25 cellular contexts compared by ENCODE assay signal in genomic region chr14:99644035-99644587, GRCh38. TPM values are rescaled to one million over a fixed set of nuclear protein-coding genes. Genes with fewer than 3 reads are reported as not detected.
DNase-seq lines count a peak whose midpoint lies in the region; ATAC-seq and TF ChIP-seq lines count a peak whose summit lies in the region.
"Had no signal": no experiment of that assay in that cellular context is flagged by ENCODE, and none has a peak within 500 bp of the region (broad histone marks: within the 10 kb centered on the region; RNA-seq: fewer than 3 reads in every experiment).

No MANE protein-coding gene starts in this region.

- H3K4me1 Mint-ChIP-seq in GM23338, result peaks cover 8% of the 10 kb centered on the region
- peaks cover 6% of the 10 kb centered on the region for H3K4me1 Mint-ChIP-seq in T-helper 17 cell
- peaks cover 3% of the 10 kb centered on the region for H3K4me1 Mint-ChIP-seq in osteocyte (ENCODE audit: unreplicated experiment)
- H3K4me1 Mint-ChIP-seq: activated naive CD4-positive, alpha-beta T cell treated with anti-CD3 and anti-CD28 coated beads, Interleukin-2, amount 50 U/mL, for 24 hours had no signal

- no peaks in the 10 kb centered on the region for H3K36me3 Mint-ChIP-seq in GM23338 (ENCODE audit: low read depth)
- peaks cover 3% of the 10 kb centered on the region for H3K36me3 Mint-ChIP-seq in T-helper 17 cell (ENCODE audit: low read depth)
- H3K36me3 Mint-ChIP-seq in osteocyte (ENCODE audit: unreplicated experiment), result no peaks in the 10 kb centered on the region
- H3K36me3 Mint-ChIP-seq: activated naive CD4-positive, alpha-beta T cell treated with anti-CD3 and anti-CD28 coated beads, Interleukin-2, amount 50 U/mL, for 24 hours; stimulated activated naive B cell treated with anti-CD40 and anti-IgM and Interleukin-4, amounts not matched to agents 10 μg/mL and 1 μg/mL and 100 μg/mL, for 72 hours had no signal

- H3K4me1 ChIP-seq in GM23338 (ENCODE audit: insufficient read depth) (peaks cover 3% of the 10 kb centered on the region; the same call in 1 of the 2 replicates), iPS-18a (ENCODE audit: control insufficient read depth, low read depth, low read length) (peaks cover 3% of the 10 kb centered on the region)
- H3K4me1 ChIP-seq: ascending aorta, HAP-1, prostate gland had no signal

- H3F3A ChIP-seq in GM23338 (replicated peaks; ENCODE audit: low read depth), result 0 out of 2 replicates have a peak, but pooled peaks cover 3% of the 10 kb centered on the region

- no peak for DNase-seq in GM23338 (ENCODE audit: low spot score)
- no peak for DNase-seq in T-helper 17 cell
- no peak for DNase-seq in osteocyte (ENCODE audit: extremely low spot score, unreplicated experiment)
- no peak for DNase-seq in NCI-H1694 (lab: John Stamatoyannopoulos, UW)
- DNase-seq in NCI-H2029 treated with DMSO at 0.1 percent for 48 hours (lab: John Stamatoyannopoulos, UW), result no peak
- DNase-seq: activated CD4-positive, alpha-beta memory T cell treated with anti-CD3 and anti-CD28 coated beads, Interleukin-2, amount 10 ng/mL, durations not matched to agents 7 days and 5 days; activated CD4-positive, alpha-beta T cell treated with anti-CD3 and anti-CD28 coated beads for 1 hour; activated CD8-positive, alpha-beta memory T cell treated with anti-CD3 and anti-CD28 coated beads, Interleukin-2, amount 50 U/mL, for 48 hours; caudate nucleus; hippocampal formation; NCI-H1417 treated with DMSO at 0.1 percent for 48 hours; NCI-H2107; NCI-H82; RPMI8226; stimulated activated CD4-positive, alpha-beta T cell treated with anti-CD3 and anti-CD28 coated beads, Interleukin-4, amount 100 ng/mL, for 4 hours; stimulated activated naive B cell treated with anti-CD40 and anti-IgM and Interleukin-4, amounts not matched to agents 10 μg/mL and 1 μg/mL and 100 μg/mL, for 72 hours had no signal

- H3K27ac Mint-ChIP-seq in GM23338 (no peak overlapping the region), T-helper 17 cell (no peak overlapping the region), osteocyte (ENCODE audit: unreplicated experiment) (no peak overlapping the region)
- H3K27ac Mint-ChIP-seq: activated CD4-positive, alpha-beta memory T cell treated with anti-CD3 and anti-CD28 coated beads, Interleukin-2, amount 10 ng/mL, durations not matched to agents 7 days and 5 days; activated naive CD4-positive, alpha-beta T cell treated with anti-CD3 and anti-CD28 coated beads, Interleukin-2, amount 50 U/mL, for 24 hours; stimulated activated naive B cell treated with anti-CD40 and anti-IgM and Interleukin-4, amounts not matched to agents 10 μg/mL and 1 μg/mL and 100 μg/mL, for 72 hours had no signal

- no peak overlapping the region for H3K9ac ChIP-seq in iPS-18a (ENCODE audit: low read length)

- H4K20me1 ChIP-seq in GM23338 (replicated peaks; ENCODE audit: insufficient read depth), result no peaks in the 10 kb centered on the region

- no peaks in the 10 kb centered on the region for H3K9me2 ChIP-seq in GM23338 (ENCODE audit: insufficient read depth)

- no peaks in the 10 kb centered on the region for H3K79me2 ChIP-seq in GM23338 (replicated peaks; ENCODE audit: insufficient read depth)

- ATAC-seq in GM23338, result peak; percentile 8
- no peak for ATAC-seq in T-helper 17 cell
- ATAC-seq in HG02840 (IDR thresholded peaks at IDR 0.05; ENCODE audit: low FRiP score, unreplicated experiment), result no peak

- no peaks in the 10 kb centered on the region for H3K36me3 ChIP-seq in GM23338 (ENCODE audit: insufficient read depth)
- no peaks in the 10 kb centered on the region for H3K36me3 ChIP-seq in iPS-18a (ENCODE audit: control insufficient read depth, low read depth, low read length)
- H3K36me3 ChIP-seq: ascending aorta, gastroesophageal sphincter, HAP-1, prostate gland, SJSA1 had no signal

- H3K4me3 ChIP-seq in GM23338, result peak overlapping the region; percentile 73
- H3K4me3 ChIP-seq in iPS-18a (ENCODE audit: low read length), result peak overlapping the region; percentile 63
- H3K4me3 ChIP-seq: HAP-1, SJSA1 had no signal

- H3K4me2 ChIP-seq in GM23338, result peak overlapping the region; percentile 93; the same call in 1 of the 2 replicates

- H3K27me3 Mint-ChIP-seq in GM23338 (ENCODE audit: insufficient read depth, low read depth, poor library complexity), result peaks cover 24% of the 10 kb centered on the region
- peaks cover 39% of the 10 kb centered on the region for H3K27me3 Mint-ChIP-seq in T-helper 17 cell
- no peaks in the 10 kb centered on the region for H3K27me3 Mint-ChIP-seq in osteocyte (ENCODE audit: unreplicated experiment)

- no peaks in the 10 kb centered on the region for H3K9me3 ChIP-seq in T-helper 17 cell (ENCODE audit: control insufficient read depth, low read length, poor library complexity, severe bottlenecking)
- H3K9me3 ChIP-seq in iPS-18a (ENCODE audit: control insufficient read depth, low read depth, low read length), result no peaks in the 10 kb centered on the region
- H3K9me3 ChIP-seq: ascending aorta, gastroesophageal sphincter, HAP-1, prostate gland, SJSA1 had no signal

- no peak overlapping the region for H3K27ac ChIP-seq in GM23338 (ENCODE audit: low read depth)
- no peak overlapping the region for H3K27ac ChIP-seq in iPS-18a (ENCODE audit: low read length)
- H3K27ac ChIP-seq: ascending aorta, SJSA1 had no signal

- no peaks in the 10 kb centered on the region for H3K9me3 Mint-ChIP-seq in GM23338
- no peaks in the 10 kb centered on the region for H3K9me3 Mint-ChIP-seq in osteocyte (ENCODE audit: unreplicated experiment)
- H3K9me3 Mint-ChIP-seq: activated CD4-positive, alpha-beta memory T cell treated with anti-CD3 and anti-CD28 coated beads, Interleukin-2, amount 10 ng/mL, durations not matched to agents 7 days and 5 days; activated naive CD4-positive, alpha-beta T cell treated with anti-CD3 and anti-CD28 coated beads, Interleukin-2, amount 50 U/mL, for 24 hours; stimulated activated naive B cell treated with anti-CD40 and anti-IgM and Interleukin-4, amounts not matched to agents 10 μg/mL and 1 μg/mL and 100 μg/mL, for 72 hours had no signal

- H2AFZ ChIP-seq in GM23338, result peak overlapping the region; percentile 98

- peaks cover 29% of the 10 kb centered on the region for H3K27me3 ChIP-seq in GM23338 (ENCODE audit: insufficient read depth)
- peaks cover 28% of the 10 kb centered on the region for H3K27me3 ChIP-seq in iPS-18a (ENCODE audit: control insufficient read depth, insufficient read depth, low read length)
- H3K27me3 ChIP-seq: ascending aorta had no signal

- H3K4me3 Mint-ChIP-seq in GM23338 (peak overlapping the region; percentile 55), T-helper 17 cell (peak overlapping the region; percentile 50), osteocyte (ENCODE audit: unreplicated experiment) (peak overlapping the region; percentile 20)
- H3K4me3 Mint-ChIP-seq: activated CD4-positive, alpha-beta memory T cell treated with anti-CD3 and anti-CD28 coated beads, Interleukin-2, amount 10 ng/mL, durations not matched to agents 7 days and 5 days; activated naive CD4-positive, alpha-beta T cell treated with anti-CD3 and anti-CD28 coated beads, Interleukin-2, amount 50 U/mL, for 24 hours had no signal

- TF ChIP-seq CTCF in GM23338 (conservative IDR thresholded peaks at IDR 0.05; ENCODE audit: low read depth in 2 of 2) (no peak), osteocyte (IDR thresholded peaks at IDR 0.05) (no peak)

TF ChIP-seq in GM23338, 12 proteins besides CTCF, POLR2A, EP300 and RAD21:
- TF ChIP-seq CREB1 (CRISPR knock-in tag; IDR thresholded peaks at IDR 0.05; ENCODE audit: low read depth) (no peak), JUNB (IDR thresholded peaks at IDR 0.05; ENCODE audit: unreplicated experiment) (no peak), NANOG (IDR thresholded peaks at IDR 0.05; ENCODE audit: borderline replicate concordance) (no peak)

RNA-seq across cellular contexts. Expression of gene HHIPL1, which starts 0.8 kb away (rescaled TPM):
- 1.6 and 2.0 TPM in 2 replicates for total RNA-seq in GM23338 (2014; rRNA removed; shearing (Covaris generic))
- 1.9 TPM in 2 replicates for polyA plus RNA-seq in GM23338 (2016; fragmentation: Nextera tagmentation; extraction: Ambion mirVana)
- total RNA-seq in T-helper 17 cell (under 1 TPM; 0.12 to 0.21 TPM), osteocyte (2.0 and 2.7 TPM in 2 replicates)

RNA-seq across cellular contexts. Expression of gene CYP46A1, which starts 40.0 kb away (rescaled TPM):
- 0.47 and 0.59 TPM in 2 replicates for total RNA-seq in GM23338 (2014; rRNA removed; shearing (Covaris generic))
- polyA plus RNA-seq in GM23338 (2016; fragmentation: Nextera tagmentation; extraction: Ambion mirVana), result 0.47 and 0.66 TPM in 2 replicates
- under 1 TPM; 0.15 to 0.29 TPM for total RNA-seq in T-helper 17 cell
- 1.3 and 1.8 TPM in 2 replicates for total RNA-seq in osteocyte
- total RNA-seq: ascending aorta; T-helper 1 cell treated with Interleukin-12 subunit alpha and Interleukin-12 subunit beta and Interleukin-4 antibody, amounts not matched to agents 30 ng/mL and 1 ng/mL, for 36 hours had no signal

RNA-seq across cellular contexts. Expression of gene CCDC85C, which starts 40.1 kb away (rescaled TPM):
- total RNA-seq in GM23338 (2014; rRNA removed; shearing (Covaris generic)), result 24.9 and 26.8 TPM in 2 replicates
- 4.5 and 6.5 TPM in 2 replicates for polyA plus RNA-seq in GM23338 (2016; fragmentation: Nextera tagmentation; extraction: Ambion mirVana)
- total RNA-seq in T-helper 17 cell (1 to 10 TPM; 8.3 to 9.3 TPM), osteocyte (4.4 and 5.1 TPM in 2 replicates)
